Comparison of ENCODE assay signal across 8 cellular contexts in genomic region chr20:25077610-25078169, GRCh38. TPM values are rescaled to one million over a fixed set of nuclear protein-coding genes. Genes with fewer than 3 reads are reported as not detected.
DNase-seq lines count a peak whose midpoint lies in the region; ATAC-seq and TF ChIP-seq lines count a peak whose summit lies in the region.

No MANE protein-coding gene starts in this region.

- no peak overlapping the region for H2AFZ ChIP-seq in hepatocyte

- H3K27ac ChIP-seq in hepatocyte (no peak overlapping the region), stomach smooth muscle (ENCODE audit: low read length) (no peak overlapping the region)

- H3K27me3 Mint-ChIP-seq in activated T-cell treated with anti-CD3 and anti-CD28 coated beads, Interleukin-2, amount 50 U/mL, for 72 hours (ENCODE audit: low read depth), result peaks cover 67% of the 10 kb centered on the region

- H3K27ac Mint-ChIP-seq in activated T-cell treated with anti-CD3 and anti-CD28 coated beads, Interleukin-2, amount 50 U/mL, for 72 hours, result no peak overlapping the region

- H3K4me3 Mint-ChIP-seq in activated T-cell treated with anti-CD3 and anti-CD28 coated beads, Interleukin-2, amount 50 U/mL, for 72 hours, result peak overlapping the region; percentile 70 to 84

- WGBS in hepatocyte (ENCODE audit: low lambda C conversion rate, missing lambda C conversion rate), result 15% methylated on average over 38 of the region's 38 CpGs

- no peak overlapping the region for H3K9ac ChIP-seq in stomach smooth muscle (ENCODE audit: low read length in 2 of 2)

- ATAC-seq in activated T-cell treated with anti-CD3 and anti-CD28 coated beads, Interleukin-2, amount 50 U/mL, for 72 hours (replicated peaks in 1 of 2), result peak; percentile 34 to 50

- no peaks in the 10 kb centered on the region for H4K20me1 ChIP-seq in hepatocyte (ENCODE audit: insufficient read depth, poor library complexity, severe bottlenecking)

- H3K9me3 ChIP-seq in hepatocyte (ENCODE audit: low read depth), result no peaks in the 10 kb centered on the region
- no peaks in the 10 kb centered on the region for H3K9me3 ChIP-seq in stomach smooth muscle (ENCODE audit: control insufficient read depth in 2 of 2, low read length in 2 of 2)

- peaks cover 84% of the 10 kb centered on the region for H3K27me3 ChIP-seq in hepatocyte
- peaks cover 23 to 36% of the 10 kb centered on the region in 2 donors for H3K27me3 ChIP-seq in stomach smooth muscle (ENCODE audit: control insufficient read depth in 1 of 2, insufficient read depth in 2 of 2, low read length in 2 of 2)

- H3K36me3 Mint-ChIP-seq in activated T-cell treated with anti-CD3 and anti-CD28 coated beads, Interleukin-2, amount 50 U/mL, for 72 hours (ENCODE audit: insufficient read depth in 2 of 2), result no peaks in the 10 kb centered on the region

- H3K4me3 ChIP-seq in hepatocyte (no peak overlapping the region), stomach smooth muscle (ENCODE audit: low read length in 2 of 2) (peak overlapping the region; percentile 46 to 68)

- no peaks in the 10 kb centered on the region for H3K9me3 Mint-ChIP-seq in activated T-cell treated with anti-CD3 and anti-CD28 coated beads, Interleukin-2, amount 50 U/mL, for 72 hours

- peak overlapping the region; percentile 73 for H3K4me2 ChIP-seq in hepatocyte

- H3K9me2 ChIP-seq in hepatocyte (replicated peaks; ENCODE audit: insufficient read depth), result no peaks in the 10 kb centered on the region

- H3K36me3 ChIP-seq in hepatocyte (replicated peaks; ENCODE audit: insufficient read depth, low read depth) (no peaks in the 10 kb centered on the region), stomach smooth muscle (ENCODE audit: control insufficient read depth in 2 of 2, insufficient read depth in 2 of 2, low read length in 2 of 2) (no peaks in the 10 kb centered on the region)

- H3K79me2 ChIP-seq in hepatocyte, result no peaks in the 10 kb centered on the region

- TF ChIP-seq CTCF in hepatocyte (IDR thresholded peaks at IDR 0.05; ENCODE audit: poor library complexity), result no peak

- H3K4me1 ChIP-seq in hepatocyte (ENCODE audit: insufficient read depth), result no peaks in the 10 kb centered on the region
- H3K4me1 ChIP-seq in stomach smooth muscle (ENCODE audit: control insufficient read depth, insufficient read depth, low read length), result peaks cover 19% of the 10 kb centered on the region

- DNase-seq in NCI-H1092 treated with DMSO at 0.1 percent for 48 hours (lab: John Stamatoyannopoulos, UW) (peak; percentile 15), NCI-H1092 (lab: John Stamatoyannopoulos, UW) (no peak), hepatocyte (ENCODE audit: low spot score) (no peak), hepatic stellate cell (ENCODE audit: low spot score) (no peak), NCI-H146 treated with DMSO at 0.1 percent for 48 hours (lab: John Stamatoyannopoulos, UW; ENCODE audit: unreplicated experiment) (no peak), GM19240 (ENCODE audit: insufficient read length, low spot score) (no peak)
- peak in 1 of 2 donors; percentile 18 for DNase-seq in activated T-cell treated with anti-CD3 and anti-CD28 coated beads, Interleukin-2, amount 50 U/mL, for 72 hours

- peaks cover 26% of the 10 kb centered on the region for H3K4me1 Mint-ChIP-seq in activated T-cell treated with anti-CD3 and anti-CD28 coated beads, Interleukin-2, amount 50 U/mL, for 72 hours (ENCODE audit: low read depth)

RNA-seq across cellular contexts. Expression of gene VSX1, which starts 4.3 kb away (rescaled TPM):
- under 1 TPM in 1 of 2 donors, not detected in 1; 0.12 TPM for total RNA-seq in activated T-cell treated with anti-CD3 and anti-CD28 coated beads, Interleukin-2, amount 50 U/mL, for 72 hours
- total RNA-seq in hepatocyte, result not detected in 2 replicates
- not detected in 2 replicates for polyA plus RNA-seq in hepatocyte

RNA-seq across cellular contexts. Expression of gene ACSS1, which starts 19.8 kb away (rescaled TPM):
- 10 to 100 TPM; 18.2 to 23.8 TPM for total RNA-seq in activated T-cell treated with anti-CD3 and anti-CD28 coated beads, Interleukin-2, amount 50 U/mL, for 72 hours
- 20.5 and 22.2 TPM in 2 replicates for total RNA-seq in hepatocyte
- polyA plus RNA-seq in hepatocyte, result 28.2 and 37.7 TPM in 2 replicates
